Comparison of ENCODE assay signal across 34 cellular contexts in the genomic region with DNA sequence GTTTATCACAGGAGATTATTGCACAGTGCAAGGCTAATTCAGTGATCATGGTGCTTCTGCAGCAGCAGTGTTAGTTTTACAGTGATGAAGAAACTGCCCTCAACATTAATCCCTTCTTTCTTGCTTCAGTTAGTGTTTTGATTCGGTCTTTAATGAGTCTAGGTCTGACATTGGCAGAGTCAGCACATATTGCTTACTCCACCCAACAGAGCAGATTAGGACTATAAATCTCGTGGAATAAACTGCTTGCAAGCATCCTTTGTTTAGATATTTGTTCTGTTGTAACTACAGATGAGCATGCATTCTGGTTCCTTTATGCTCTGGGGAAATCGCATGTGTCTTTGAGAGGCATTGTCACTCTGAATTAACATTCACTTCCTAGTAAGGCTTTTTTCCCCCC.
DNase-seq lines count a peak whose midpoint lies in the region; FAIRE-seq and TF ChIP-seq lines count a peak whose summit lies in the region.
"Had no signal": no experiment of that assay in that cellular context is flagged by ENCODE, and none has a peak within 500 bp of the region (broad histone marks: within the 10 kb centered on the region; RNA-seq: fewer than 3 reads in every experiment).

No MANE protein-coding gene starts in this region.

- peak overlapping the region; percentile 33 for H3K9ac ChIP-seq in Loucy (ENCODE audit: low read depth, low read length, poor library complexity, severe bottlenecking)
- H3K9ac ChIP-seq in H1 (replicated peaks in 1 of 4; ENCODE audit: extremely low read depth in 1 of 4, low read depth in 3 of 4, low read length in 3 of 4) = peak overlapping the region in 1 of 4 experiments; percentile 13; a peak in 1 of 7 replicates

- H2BK15ac ChIP-seq in H1 (ENCODE audit: low read length) = no peak overlapping the region

- peaks cover 21% of the 10 kb centered on the region for H3K4me1 ChIP-seq in A673 (ENCODE audit: insufficient read depth, low read length, poor library complexity, severe bottlenecking)
- peaks cover 10% of the 10 kb centered on the region for H3K4me1 ChIP-seq in CD4-positive, alpha-beta memory T cell (ENCODE audit: insufficient read depth, low read length)
- H3K4me1 ChIP-seq in Loucy (ENCODE audit: insufficient read depth, low read length, poor library complexity, severe bottlenecking) = peaks cover 65% of the 10 kb centered on the region
- H3K4me1 ChIP-seq in H1 (replicated peaks in 1 of 4; ENCODE audit: control insufficient read depth in 3 of 4, insufficient read depth in 4 of 4, low read length in 3 of 4) = peaks cover 0 to 3% (median 0%) of the 10 kb centered on the region in 4 experiments; a peak in 2 of 7 replicates
- H3K4me1 ChIP-seq: Caco-2, foreskin keratinocyte, heart left ventricle, SJSA1 had no signal

- H3K27me3 Mint-ChIP-seq in CD4-positive, alpha-beta memory T cell = no peaks in the 10 kb centered on the region
- H3K27me3 Mint-ChIP-seq: activated CD8-positive, alpha-beta memory T cell treated with anti-CD3 and anti-CD28 coated beads, Interleukin-2, amount 10 ng/mL, durations not matched to agents 7 days and 5 days; effector memory CD8-positive, alpha-beta T cell; naive thymus-derived CD8-positive, alpha-beta T cell; stimulated activated memory B cell treated with anti-CD40 and anti-IgM and Interleukin-4, amounts not matched to agents 10 μg/mL and 1 μg/mL and 100 μg/mL, for 72 hours; type B pancreatic cell had no signal

- peak overlapping the region in 6 of 8 donors; percentile 13 to 69 (median 32) for H3K4me3 Mint-ChIP-seq in CD4-positive, alpha-beta memory T cell
- H3K4me3 Mint-ChIP-seq: activated CD8-positive, alpha-beta memory T cell treated with anti-CD3 and anti-CD28 coated beads, Interleukin-2, amount 10 ng/mL, durations not matched to agents 7 days and 5 days; activated T-cell treated with anti-CD3 and anti-CD28 coated beads, Interleukin-2, amount 50 U/mL, for 72 hours; stimulated activated memory B cell treated with anti-CD40 and anti-IgM and Interleukin-4, amounts not matched to agents 10 μg/mL and 1 μg/mL and 100 μg/mL, for 72 hours; type B pancreatic cell had no signal

- H2BK120ac ChIP-seq in H1 (replicated peaks; ENCODE audit: low read depth, low read length) = no peak overlapping the region

- no peak overlapping the region for H2BK5ac ChIP-seq in H1 (ENCODE audit: low read depth, low read length)

- WGBS in H1 (ENCODE audit: extremely low coverage in 1 of 2, insufficient coverage in 1 of 2, insufficient read length in 1 of 2, insufficient replicate concordance in 2 of 2, low coverage in 1 of 2, low lambda C conversion rate in 2 of 2, missing lambda C conversion rate in 1 of 2), 2 experiments = 74% methylated on average over 3 of the region's 3 CpGs; no CpG with 5 or more reads in 1 of the 2 experiments

- H2AK5ac ChIP-seq in H1 (ENCODE audit: low read depth, low read length) = no peak overlapping the region

- H4K8ac ChIP-seq in H1 (ENCODE audit: extremely low read depth, insufficient read depth, low read length) = no peak overlapping the region

- H3K27ac Mint-ChIP-seq in CD4-positive, alpha-beta memory T cell = peak overlapping the region in 4 of 7 donors; percentile 39 to 59 (median 52)
- H3K27ac Mint-ChIP-seq: activated CD8-positive, alpha-beta memory T cell treated with anti-CD3 and anti-CD28 coated beads, Interleukin-2, amount 10 ng/mL, durations not matched to agents 7 days and 5 days; activated T-cell treated with anti-CD3 and anti-CD28 coated beads, Interleukin-2, amount 50 U/mL, for 72 hours; stimulated activated memory B cell treated with anti-CD40 and anti-IgM and Interleukin-4, amounts not matched to agents 10 μg/mL and 1 μg/mL and 100 μg/mL, for 72 hours; type B pancreatic cell had no signal

- H3K79me2 ChIP-seq in Loucy (ENCODE audit: insufficient read depth, low read length) (no peaks in the 10 kb centered on the region), H1 (ENCODE audit: control insufficient read depth in 1 of 2, insufficient read depth in 2 of 2, low read length in 2 of 2) (no peaks in the 10 kb centered on the region)

- H3K23me2 ChIP-seq in H1 (ENCODE audit: low read depth, low read length) = no peaks in the 10 kb centered on the region

- no peaks in the 10 kb centered on the region for H3K79me1 ChIP-seq in H1 (ENCODE audit: low read depth, low read length)

- no peak for TF ChIP-seq EP300 in H1 (IDR thresholded peaks at IDR 0.05; ENCODE audit: borderline replicate concordance in 1 of 2, low read depth in 2 of 2, low read length in 2 of 2)

- POLR2A ChIA-PET in A673 (lab: Charles Lee; ENCODE audit: low non-redundant PET) = no interaction called here
- POLR2A ChIA-PET in CD4-positive, alpha-beta memory T cell (lab: Charles Lee; ENCODE audit: partially characterized antibody) = no interaction called here
- POLR2A ChIA-PET in H1 (lab: Charles Lee; ENCODE audit: partially characterized antibody) = interaction anchor here (0.7 to 2.1 kb wide), 4 partner anchors 8 to 80 kb away, joined by 3 to 6 read pairs (median 3); no protein-coding TSS in a partner anchor

- H3K4me1 Mint-ChIP-seq in CD4-positive, alpha-beta memory T cell = peaks cover 22 to 35% (median 30%) of the 10 kb centered on the region in 4 donors
- H3K4me1 Mint-ChIP-seq: stimulated activated memory B cell treated with anti-CD40 and anti-IgM and Interleukin-4, amounts not matched to agents 10 μg/mL and 1 μg/mL and 100 μg/mL, for 72 hours had no signal

- intact Hi-C loops in A673 (cut with micrococcal nuclease; ENCODE audit: unreplicated experiment) = no loop called here
- intact Hi-C loops in CD4-positive, alpha-beta memory T cell (cut with micrococcal nuclease) = loop anchor here (5.0 kb wide), 1 partner anchor 34 kb away; no protein-coding TSS in a partner anchor

- no peak overlapping the region for H3K4ac ChIP-seq in H1 (replicated peaks; ENCODE audit: insufficient read length, low read depth, low read length)

- no peaks in the 10 kb centered on the region for H3K36me3 Mint-ChIP-seq in CD4-positive, alpha-beta memory T cell
- H3K36me3 Mint-ChIP-seq: activated CD8-positive, alpha-beta memory T cell treated with anti-CD3 and anti-CD28 coated beads, Interleukin-2, amount 10 ng/mL, durations not matched to agents 7 days and 5 days; naive thymus-derived CD8-positive, alpha-beta T cell; stimulated activated memory B cell treated with anti-CD40 and anti-IgM and Interleukin-4, amounts not matched to agents 10 μg/mL and 1 μg/mL and 100 μg/mL, for 72 hours; type B pancreatic cell had no signal

- no TSS peak for BruUV-seq in A673 (replicated peaks; lab: Mats Ljungman, UMichigan)

- peak overlapping the region; percentile 62 for H2AFZ ChIP-seq in Loucy (ENCODE audit: low read length)
- H2AFZ ChIP-seq in H1 (ENCODE audit: low read length) = no peak overlapping the region

- no peak overlapping the region for H3K23ac ChIP-seq in H1 (ENCODE audit: insufficient read length)

- no peak overlapping the region for H3K56ac ChIP-seq in H1 (replicated peaks; ENCODE audit: insufficient read length, low read depth, low read length)

- H3K36me3 ChIP-seq in A673 (ENCODE audit: insufficient read depth, low read length, poor library complexity, severe bottlenecking) = no peaks in the 10 kb centered on the region
- H3K36me3 ChIP-seq in CD4-positive, alpha-beta memory T cell (ENCODE audit: insufficient read depth, low read length) = no peaks in the 10 kb centered on the region
- H3K36me3 ChIP-seq in Loucy (ENCODE audit: insufficient read depth, low read length) = no peaks in the 10 kb centered on the region
- H3K36me3 ChIP-seq in H1 (ENCODE audit: control insufficient read depth in 2 of 4, insufficient read depth in 4 of 4, low read length in 3 of 4) = peaks cover 0 to 4% (median 0%) of the 10 kb centered on the region in 4 experiments; a peak in 1 of 8 replicates
- H3K36me3 ChIP-seq: BE2C, heart left ventricle, lower lobe of right lung, SJSA1 had no signal

- H3K27ac ChIP-seq in A673 (ENCODE audit: low read depth, low read length, poor library complexity, severe bottlenecking) = no peak overlapping the region
- H3K27ac ChIP-seq in CD4-positive, alpha-beta memory T cell (ENCODE audit: low read depth, low read length) = no peak overlapping the region
- no peak overlapping the region for H3K27ac ChIP-seq in H1 (ENCODE audit: low read depth, low read length)
- H3K27ac ChIP-seq: foreskin keratinocyte, heart left ventricle, lower lobe of right lung, SJSA1 had no signal

- H3K4me3 ChIP-seq in A673 (ENCODE audit: low read depth, low read length, poor library complexity, severe bottlenecking) (no peak overlapping the region), Loucy (ENCODE audit: low read length, poor library complexity, severe bottlenecking) (no peak overlapping the region), H1 (ENCODE audit: extremely low read depth in 1 of 4, insufficient read depth in 2 of 4, low read depth in 3 of 4, low read length in 4 of 4) (no peak overlapping the region)
- no peak overlapping the region for H3K4me3 ChIP-seq in CD4-positive, alpha-beta memory T cell (ENCODE audit: low read length in 2 of 2)
- H3K4me3 ChIP-seq: heart left ventricle, lower lobe of right lung, SJSA1 had no signal

- peaks cover 16% of the 10 kb centered on the region; the same call in 1 of the 2 replicates for H3F3A ChIP-seq in Loucy (ENCODE audit: low read depth)

- FAIRE-seq in H1 (lab: Jason Lieb, UNC) (peak; percentile 24), GM19239 (lab: Jason Lieb, UNC) (no peak)
- FAIRE-seq: kidney had no signal

- no peak overlapping the region for H2BK20ac ChIP-seq in H1 (ENCODE audit: low read length)

- H3K27me3 ChIP-seq in A673 (replicated peaks; ENCODE audit: insufficient read depth, low read depth, low read length, poor library complexity) = no peaks in the 10 kb centered on the region
- no peaks in the 10 kb centered on the region for H3K27me3 ChIP-seq in CD4-positive, alpha-beta memory T cell (ENCODE audit: insufficient read depth, low read length)
- H3K27me3 ChIP-seq in Loucy (ENCODE audit: insufficient read depth, low read length, poor library complexity, severe bottlenecking) = no peaks in the 10 kb centered on the region
- no peaks in the 10 kb centered on the region for H3K27me3 ChIP-seq in H1 (replicated peaks in 1 of 4; ENCODE audit: control insufficient read depth in 3 of 4, extremely low read depth in 1 of 4, insufficient read depth in 3 of 4, low read length in 3 of 4)
- H3K27me3 ChIP-seq: BE2C, foreskin keratinocyte, heart left ventricle, SJSA1 had no signal

- peak overlapping the region; percentile 32 for H3K4me2 ChIP-seq in Loucy (ENCODE audit: low read depth, low read length, poor library complexity, severe bottlenecking)
- no peak overlapping the region for H3K4me2 ChIP-seq in H1 (ENCODE audit: insufficient read depth in 1 of 2, low read depth in 2 of 2, low read length in 2 of 2)

- TF ChIP-seq POLR2A in H1 (IDR thresholded peaks at IDR 0.05; ENCODE audit: control extremely low read depth in 1 of 2, low read depth in 2 of 2, low read length in 2 of 2) = no peak

- no peak overlapping the region for H2BK12ac ChIP-seq in H1 (ENCODE audit: low read depth, low read length)

- H3K9me3 Mint-ChIP-seq in CD4-positive, alpha-beta memory T cell = peaks cover 0 to 7% (median 0%) of the 10 kb centered on the region in 8 donors
- H3K9me3 Mint-ChIP-seq: effector memory CD8-positive, alpha-beta T cell; naive thymus-derived CD8-positive, alpha-beta T cell; type B pancreatic cell had no signal

- H3K14ac ChIP-seq in H1 (ENCODE audit: insufficient read length) = no peak overlapping the region

- DNase-seq in A673 (ENCODE audit: low spot score) = peak; percentile 46
- no peak for DNase-seq in CD4-positive, alpha-beta memory T cell
- DNase-seq in H1 (ENCODE audit: low read depth in 1 of 2, low spot score in 2 of 2) = no peak
- DNase-seq in activated T-cell treated with anti-CD3 and anti-CD28 coated beads, Interleukin-2, amount 50 U/mL, for 1 hour = no peak
- DNase-seq in nucleus accumbens (lab: John Stamatoyannopoulos, UW) = no peak
- DNase-seq in C1 segment of cervical spinal cord (lab: John Stamatoyannopoulos, UW) = no peak
- no peak for DNase-seq in GM19239 (ENCODE audit: insufficient read length, low spot score)
- DNase-seq: ACHN; activated CD4-positive, alpha-beta T cell treated with anti-CD3 and anti-CD28 coated beads, Interleukin-2, amount 50 U/mL, for 4 hours; activated CD4-positive, CD25-positive, alpha-beta regulatory T cell; activated CD8-positive, alpha-beta memory T cell treated with anti-CD3 and anti-CD28 coated beads, Interleukin-2, amount 10 ng/mL, durations not matched to agents 7 days and 5 days; activated naive CD4-positive, alpha-beta T cell; activated T-cell treated with anti-CD3 and anti-CD28 coated beads, Interleukin-2, amount 50 U/mL, for 72 hours; BE2C; Caco-2; caudate nucleus; DMS79 treated with DMSO at 0.1 percent for 48 hours; effector memory CD8-positive, alpha-beta T cell; erythroblast; foreskin keratinocyte; GF-D8; heart left ventricle; kidney; lower lobe of right lung; naive thymus-derived CD8-positive, alpha-beta T cell; NCI-H1092; NCI-H187; NCI-H524; RPMI8226; substantia nigra had no signal

- H4K5ac ChIP-seq in H1 (ENCODE audit: insufficient read length, low read depth, low read length) = no peak overlapping the region

- no peaks in the 10 kb centered on the region for H3K9me2 ChIP-seq in Loucy (replicated peaks; ENCODE audit: low read depth, low read length)

- no peak overlapping the region for H3K18ac ChIP-seq in H1 (ENCODE audit: extremely low read depth, low read length)

- H3K9me3 ChIP-seq in A673 (ENCODE audit: low read depth, low read length, poor library complexity, severe bottlenecking) (no peaks in the 10 kb centered on the region), Loucy (ENCODE audit: insufficient read depth, low read depth, low read length) (peaks cover 3% of the 10 kb centered on the region; the same call in 1 of the 2 replicates), H1 (ENCODE audit: insufficient read depth in 2 of 2, low read depth in 1 of 2, low read length in 1 of 2) (no peaks in the 10 kb centered on the region)
- H3K9me3 ChIP-seq in CD4-positive, alpha-beta memory T cell (ENCODE audit: control insufficient read depth in 1 of 2, low read length in 2 of 2) = no peaks in the 10 kb centered on the region
- H3K9me3 ChIP-seq: BE2C, Caco-2, heart left ventricle, lower lobe of right lung, SJSA1 had no signal

- H4K20me1 ChIP-seq in Loucy (ENCODE audit: insufficient read depth, low read length, poor library complexity, severe bottlenecking) = no peaks in the 10 kb centered on the region
- no peaks in the 10 kb centered on the region for H4K20me1 ChIP-seq in H1 (replicated peaks in 1 of 2; ENCODE audit: control insufficient read depth in 1 of 2, insufficient read depth in 2 of 2, low read length in 2 of 2)

- no peak overlapping the region for H4K91ac ChIP-seq in H1 (replicated peaks; ENCODE audit: insufficient read length, low read length)

- CTCF ChIA-PET in A673 (lab: Charles Lee) = no interaction called here
- CTCF ChIA-PET in CD4-positive, alpha-beta memory T cell (lab: Charles Lee; ENCODE audit: partially characterized antibody) = no interaction called here
- CTCF ChIA-PET in H1 (lab: Charles Lee; ENCODE audit: partially characterized antibody) = no interaction called here

- TF ChIP-seq RAD21 in H1 (IDR thresholded peaks at IDR 0.05 in 1 of 2, conservative IDR thresholded peaks at IDR 0.05 in 1 of 2; ENCODE audit: low read depth in 2 of 2, low read length in 2 of 2) = no peak

- TF ChIP-seq CTCF in A673 (conservative IDR thresholded peaks at IDR 0.05; ENCODE audit: low read depth, low read length) = no peak
- no peak for TF ChIP-seq CTCF in Loucy (conservative IDR thresholded peaks at IDR 0.05; ENCODE audit: low read length)
- TF ChIP-seq CTCF in H1 (IDR thresholded peaks at IDR 0.05; ENCODE audit: control extremely low read depth in 1 of 3, insufficient read depth in 1 of 3, low read depth in 1 of 3, low read length in 3 of 3) = no peak
